In genomic region chr17:74873036-74873873, GRCh38 we compare ENCODE assay signal across 8 cellular contexts. TPM values are rescaled to one million over a fixed set of nuclear protein-coding genes. Genes with fewer than 3 reads are reported as not detected.
DNase-seq lines count a peak whose midpoint lies in the region; ATAC-seq, FAIRE-seq and TF ChIP-seq lines count a peak whose summit lies in the region.

No MANE protein-coding gene starts in this region.

- POLR2A ChIA-PET in WTC11 (lab: Charles Lee), result interaction anchor here (0.5 to 2.1 kb wide), 18 partner anchors 9 to 840 kb away, joined by 3 to 9 read pairs (median 4); partner anchors contain the start of genes ATP5PD, HID1, KCTD2 and MRPL58

- CTCF ChIA-PET in WTC11 (lab: Charles Lee), result interaction anchor here (0.7 to 3.5 kb wide), 35 partner anchors 8 to 539 kb away, joined by 3 to 87 read pairs (median 6); partner anchors contain the start of genes FADS6, GRIN2C, MRPL58 and NAT9

- H3K27me3 ChIP-seq in small intestine (ENCODE audit: control insufficient read depth in 2 of 2, insufficient read depth in 2 of 2, low read length in 2 of 2), result no peaks in the 10 kb centered on the region

- H3K9me3 Mint-ChIP-seq in WTC11, result no peaks in the 10 kb centered on the region

- H3K36me3 Mint-ChIP-seq in WTC11, result peaks cover 15% of the 10 kb centered on the region

- peaks cover 0 to 3% of the 10 kb centered on the region in 2 donors for H3K4me1 ChIP-seq in small intestine (ENCODE audit: control insufficient read depth in 2 of 2, insufficient read depth in 1 of 2, low read depth in 1 of 2, low read length in 1 of 2)

- H3K27ac Mint-ChIP-seq in WTC11, result peak overlapping the region; percentile 98

- TF ChIP-seq POLR2A in GM18951 (IDR thresholded peaks at IDR 0.05; ENCODE audit: extremely low read depth, insufficient read depth, insufficient read length), result peak; percentile 97

- H3K27me3 Mint-ChIP-seq in WTC11 (ENCODE audit: low read depth), result peaks cover 8% of the 10 kb centered on the region

- ATAC-seq in HG03175 (IDR thresholded peaks at IDR 0.05; ENCODE audit: unreplicated experiment), result peak; percentile 91
- peak; percentile 91 for ATAC-seq in WTC11

- no peak for FAIRE-seq in small intestine (lab: Jason Lieb, UNC)

- H3K36me3 ChIP-seq in small intestine (ENCODE audit: control insufficient read depth in 2 of 2, insufficient read depth in 2 of 2, low read length in 2 of 2), result no peaks in the 10 kb centered on the region

- peak overlapping the region; percentile 56 to 66 for H3K4me3 ChIP-seq in small intestine (ENCODE audit: low read depth in 1 of 2, low read length in 2 of 2)

- in situ Hi-C loops in GM18951 (cut with MboI; ENCODE audit: low sequenced_read_pairs, unreplicated experiment), result no loop called here

- peak overlapping the region; percentile 65 for H3K27ac ChIP-seq in caudate nucleus (ENCODE audit: low read depth, low read length)
- H3K27ac ChIP-seq in small intestine (ENCODE audit: low read depth in 1 of 2, low read length in 1 of 2), result peak overlapping the region; percentile 66 to 90

- DNase-seq in AG08396 (ENCODE audit: low spot score) (peak; percentile 100), NCI-H2227 treated with DMSO at 0.1 percent for 48 hours (lab: John Stamatoyannopoulos, UW) (peak; percentile 99), WTC11 (ENCODE audit: low spot score) (peak; percentile 99), caudate nucleus (lab: John Stamatoyannopoulos, UW) (peak; percentile 95 to 100 (median 100)), iPS-NIHi7 (ENCODE audit: extremely low spot score) (peak; percentile 100), small intestine (peak; percentile 100)

- no peak for TF ChIP-seq CTCF in WTC11 (IDR thresholded peaks at IDR 0.05)

- H3K9me3 ChIP-seq in small intestine (ENCODE audit: control insufficient read depth, low read depth), result no peaks in the 10 kb centered on the region

- peak overlapping the region; percentile 81 for H3K4me3 Mint-ChIP-seq in WTC11

- WGBS in small intestine, 3 donors, result 0 to 1% (median 0%) methylated on average over 54 to 55 of the region's 55 CpGs

- H3K4me1 Mint-ChIP-seq in WTC11, result peaks cover 22% of the 10 kb centered on the region

TF ChIP-seq in WTC11, 78 proteins besides CTCF, POLR2A, EP300 and RAD21 (continues in another document):
- TF ChIP-seq USF2 (CRISPR knock-in tag; IDR thresholded peaks at IDR 0.05), result peak; percentile 98
- TF ChIP-seq, protein P1, sequence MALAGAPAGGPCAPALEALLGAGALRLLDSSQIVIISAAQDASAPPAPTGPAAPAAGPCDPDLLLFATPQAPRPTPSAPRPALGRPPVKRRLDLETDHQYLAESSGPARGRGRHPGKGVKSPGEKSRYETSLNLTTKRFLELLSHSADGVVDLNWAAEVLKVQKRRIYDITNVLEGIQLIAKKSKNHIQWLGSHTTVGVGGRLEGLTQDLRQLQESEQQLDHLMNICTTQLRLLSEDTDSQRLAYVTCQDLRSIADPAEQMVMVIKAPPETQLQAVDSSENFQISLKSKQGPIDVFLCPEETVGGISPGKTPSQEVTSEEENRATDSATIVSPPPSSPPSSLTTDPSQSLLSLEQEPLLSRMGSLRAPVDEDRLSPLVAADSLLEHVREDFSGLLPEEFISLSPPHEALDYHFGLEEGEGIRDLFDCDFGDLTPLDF (CRISPR knock-in tag; IDR thresholded peaks at IDR 0.05), result no peak
- no peak for TF ChIP-seq EMX1 (CRISPR knock-in tag; IDR thresholded peaks at IDR 0.05)
- TF ChIP-seq ETV6 (CRISPR knock-in tag; IDR thresholded peaks at IDR 0.05), result 0 out of 2 replicates have a peak, but pooled peaks have one; percentile 24
- no peak for TF ChIP-seq TEAD4 (CRISPR knock-in tag; IDR thresholded peaks at IDR 0.05)
- TF ChIP-seq ARID4B (CRISPR knock-in tag; IDR thresholded peaks at IDR 0.05; ENCODE audit: borderline replicate concordance), result 0 out of 2 replicates have a peak, but pooled peaks have one; percentile 30
- no peak for TF ChIP-seq CBFB (CRISPR knock-in tag; IDR thresholded peaks at IDR 0.05; ENCODE audit: low read depth)
- no peak for TF ChIP-seq FOXP4 (CRISPR knock-in tag; IDR thresholded peaks at IDR 0.05)
- TF ChIP-seq FOXK1 (CRISPR knock-in tag; IDR thresholded peaks at IDR 0.05), result peak; percentile 17; the same call in 1 of the 2 replicates
- TF ChIP-seq SP1 (CRISPR knock-in tag; conservative IDR thresholded peaks at IDR 0.05), result peak; percentile 93
- TF ChIP-seq, protein P2, sequence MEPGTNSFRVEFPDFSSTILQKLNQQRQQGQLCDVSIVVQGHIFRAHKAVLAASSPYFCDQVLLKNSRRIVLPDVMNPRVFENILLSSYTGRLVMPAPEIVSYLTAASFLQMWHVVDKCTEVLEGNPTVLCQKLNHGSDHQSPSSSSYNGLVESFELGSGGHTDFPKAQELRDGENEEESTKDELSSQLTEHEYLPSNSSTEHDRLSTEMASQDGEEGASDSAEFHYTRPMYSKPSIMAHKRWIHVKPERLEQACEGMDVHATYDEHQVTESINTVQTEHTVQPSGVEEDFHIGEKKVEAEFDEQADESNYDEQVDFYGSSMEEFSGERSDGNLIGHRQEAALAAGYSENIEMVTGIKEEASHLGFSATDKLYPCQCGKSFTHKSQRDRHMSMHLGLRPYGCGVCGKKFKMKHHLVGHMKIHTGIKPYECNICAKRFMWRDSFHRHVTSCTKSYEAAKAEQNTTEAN (CRISPR knock-in tag; IDR thresholded peaks at IDR 0.05), result no peak
- TF ChIP-seq ZBTB21 (CRISPR knock-in tag; IDR thresholded peaks at IDR 0.05; ENCODE audit: borderline replicate concordance), result no peak

RNA-seq across cellular contexts. Expression of gene FDXR, which starts 0.5 kb away (rescaled TPM):
- total RNA-seq in WTC11 (2021), result 46.5 to 52.8 TPM (median 49.7 TPM) in 3 replicates
- polyA plus RNA-seq in small intestine, result 10 to 100 TPM; 12.4 to 16.6 (median 12.5) TPM

RNA-seq across cellular contexts. Expression of gene GRIN2C, which starts 13.6 kb away (rescaled TPM):
- 0.14 to 0.31 TPM (median 0.23 TPM) in 3 replicates for total RNA-seq in WTC11 (2021)
- under 1 TPM in 1 of 3 donors, not detected in 2; 0.37 TPM for polyA plus RNA-seq in small intestine

RNA-seq across cellular contexts. Expression of gene FADS6, which starts 20.2 kb away (rescaled TPM):
- 1.1 to 2.2 TPM (median 1.2 TPM) in 3 replicates for total RNA-seq in WTC11 (2021)
- 10 to 100 TPM in 2 of 3 donors, 1 to 10 TPM in 1; 2.5 to 27.3 (median 27.3) TPM for polyA plus RNA-seq in small intestine

RNA-seq across cellular contexts. Expression of gene USH1G, which starts 49.8 kb away (rescaled TPM):
- total RNA-seq in WTC11 (2021), result 1.9 to 2.9 TPM (median 2.6 TPM) in 3 replicates
- polyA plus RNA-seq in small intestine, result under 1 TPM; 0.07 to 0.81 (median 0.45) TPM

RNA-seq across cellular contexts. Expression of gene OTOP2, which starts 50.8 kb away (rescaled TPM):
- total RNA-seq in WTC11 (2021), result not detected in 3 replicates
- under 1 TPM; 0.22 to 0.54 (median 0.39) TPM for polyA plus RNA-seq in small intestine

Comparison
In these comparisons a context has a peak if more than half of its experiments do, and no peak if none do; other contexts are left out.
1. Peak in every context shown above with its lines: DNase-seq, ATAC-seq, H3K4me3 ChIP-seq and H3K27ac ChIP-seq.